Comparison of ENCODE assay signal across 18 cellular contexts in genomic region chr18:37481058-37481457, GRCh38.
DNase-seq lines count a peak whose midpoint lies in the region; TF ChIP-seq lines count a peak whose summit lies in the region.
"Had no signal": no experiment of that assay in that cellular context is flagged by ENCODE, and none has a peak within 500 bp of the region (broad histone marks: within the 10 kb centered on the region; RNA-seq: fewer than 3 reads in every experiment).

No MANE protein-coding gene starts in this region.

- peaks cover 4% of the 10 kb centered on the region for H3K79me2 ChIP-seq in neural cell (replicated peaks; ENCODE audit: insufficient read depth, low read length)

- DNase-seq in NCI-H1417 (lab: John Stamatoyannopoulos, UW) (peak in 2 of 3 experiments; percentile 8 to 14), NCI-H1417 treated with DMSO at 0.1 percent for 48 hours (lab: John Stamatoyannopoulos, UW) (no peak), NCI-H69 (lab: John Stamatoyannopoulos, UW) (peak; percentile 66), fibroblast of pulmonary artery (ENCODE audit: low read depth) (peak; percentile 39), erythroblast (lab: John Stamatoyannopoulos, UW) (no peak), epidermal melanocyte (ENCODE audit: insufficient read length, low spot score) (no peak)
- no peak for DNase-seq in stimulated activated CD4-positive, alpha-beta T cell treated with anti-CD3 and anti-CD28 coated beads, Interleukin-1b, Interleukin-23, amount 100 ng/mL, for 48 hours
- DNase-seq: CD8-positive, alpha-beta T cell; DMS153; IMR-90; Kasumi-1; NCI-H1105 treated with DMSO at 0.1 percent for 48 hours; NCI-H2029 treated with DMSO at 0.1 percent for 48 hours; NCI-H446; NCI-H748 treated with DMSO at 0.1 percent for 48 hours; SHP77 had no signal

- no peaks in the 10 kb centered on the region for H3F3A ChIP-seq in neural cell (ENCODE audit: insufficient read depth, low read length, poor library complexity, severe bottlenecking)

- H3K9me2 ChIP-seq in neural cell (ENCODE audit: insufficient read depth, low read length) = no peaks in the 10 kb centered on the region

- no peak for TF ChIP-seq POLR2A in erythroblast (IDR thresholded peaks at IDR 0.05; ENCODE audit: low read length)

- no peak overlapping the region for H3K4me2 ChIP-seq in neural cell (ENCODE audit: low read length)

- no peak overlapping the region for H2AFZ ChIP-seq in neural cell (ENCODE audit: low read depth, low read length)

- TF ChIP-seq RAD21 in neural cell (conservative IDR thresholded peaks at IDR 0.05) = no peak

- no peaks in the 10 kb centered on the region for H3K9me3 ChIP-seq in neural cell (ENCODE audit: low read length)

- H3K27ac ChIP-seq in neural cell (ENCODE audit: low read length) = peak overlapping the region; percentile 66
- H3K27ac ChIP-seq: 22Rv1 had no signal

- H3K4me3 ChIP-seq in fibroblast of pulmonary artery (replicated peaks; ENCODE audit: low read depth, low read length) = no peak overlapping the region
- H3K4me3 ChIP-seq in neural cell (ENCODE audit: low read length) = no peak overlapping the region

- no peak overlapping the region for H3K9ac ChIP-seq in neural cell (ENCODE audit: low read length)

- no peaks in the 10 kb centered on the region for H3K36me3 ChIP-seq in neural cell (ENCODE audit: insufficient read depth, low read length)

- peak; percentile 9 for TF ChIP-seq CTCF in fibroblast of pulmonary artery (IDR thresholded peaks at IDR 0.05; ENCODE audit: low read length, missing control alignments)
- no peak for TF ChIP-seq CTCF in neural cell (IDR thresholded peaks at IDR 0.05; ENCODE audit: poor library complexity, severe bottlenecking)

- no peaks in the 10 kb centered on the region for H3K27me3 ChIP-seq in neural cell (ENCODE audit: insufficient read depth, low read depth, low read length)

- H4K20me1 ChIP-seq in neural cell (ENCODE audit: insufficient read depth) = peaks cover 22% of the 10 kb centered on the region

- TF ChIP-seq EP300 in neural cell (conservative IDR thresholded peaks at IDR 0.05; ENCODE audit: poor library complexity, severe bottlenecking) = no peak

TF ChIP-seq in neural cell, 6 proteins besides CTCF, POLR2A, EP300 and RAD21:
- no peak for TF ChIP-seq MXI1 (conservative IDR thresholded peaks at IDR 0.05; ENCODE audit: poor library complexity, severe bottlenecking)
- no peak for TF ChIP-seq EZH2 (IDR thresholded peaks at IDR 0.05; ENCODE audit: borderline replicate concordance, insufficient read depth, low read length, poor library complexity, severe bottlenecking)
- no peak for TF ChIP-seq SMC3 (conservative IDR thresholded peaks at IDR 0.05; ENCODE audit: poor library complexity)
- TF ChIP-seq TAF1 (IDR thresholded peaks at IDR 0.05; ENCODE audit: low read depth) = no peak
- TF ChIP-seq REST (IDR thresholded peaks at IDR 0.05; ENCODE audit: borderline replicate concordance) = no peak
- no peak for TF ChIP-seq POLR2AphosphoS5 (IDR thresholded peaks at IDR 0.05)

Comparison
In these comparisons a context has a peak if more than half of its experiments do, and no peak if none do; other contexts are left out.
1. DNase-seq: peak in NCI-H1417 (2 of 3), NCI-H69 (single experiment) and fibroblast of pulmonary artery (single experiment); none in NCI-H1417 treated with DMSO at 0.1 percent for 48 hours (single experiment), stimulated activated CD4-positive, alpha-beta T cell treated with anti-CD3 and anti-CD28 coated beads, Interleukin-1b, Interleukin-23, amount 100 ng/mL, for 48 hours (single experiment), erythroblast (0 of 2) and epidermal melanocyte (single experiment).